In the genomic region with DNA sequence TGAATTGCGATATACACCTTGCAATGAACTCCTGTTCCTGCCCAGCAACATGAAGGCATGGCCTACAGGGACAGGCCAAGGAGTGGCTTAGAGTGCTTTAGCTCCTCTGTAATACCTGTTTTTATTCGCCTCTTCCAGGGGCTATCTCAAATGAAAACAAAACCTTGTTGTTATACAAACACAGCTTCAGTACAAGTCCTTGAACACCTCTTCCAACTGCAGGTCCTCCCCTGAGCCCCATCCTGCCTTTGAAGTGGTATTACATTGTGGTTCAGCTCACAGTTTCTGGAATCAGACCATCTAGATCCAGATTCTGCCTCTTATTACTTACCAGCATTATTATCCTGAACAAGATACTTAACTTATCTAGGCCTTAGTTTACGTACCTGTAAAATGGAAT, we compare ENCODE assay signal across 25 cellular contexts.
"Had no signal": no experiment of that assay in that cellular context is flagged by ENCODE, and none has a peak within 500 bp of the region (broad histone marks: within the 10 kb centered on the region; RNA-seq: fewer than 3 reads in every experiment).

No MANE protein-coding gene starts in this region.

- H3K4me3 ChIP-seq: colonic mucosa, Peyer's patch, SJCRH30 had no signal

- DNase-seq: activated CD4-positive, alpha-beta memory T cell treated with anti-CD3 and anti-CD28 coated beads for 36 hours; activated CD4-positive, alpha-beta T cell treated with anti-CD3 and anti-CD28 coated beads, Interleukin-2, amount 10 ng/mL, durations not matched to agents 7 days and 5 days; activated CD4-positive, CD25-positive, alpha-beta regulatory T cell treated with anti-CD3 and anti-CD28 coated beads, Interleukin-2, amount 50 U/mL, for 72 hours; activated CD8-positive, alpha-beta memory T cell treated with anti-CD3 and anti-CD28 coated beads, Interleukin-2, amount 50 U/mL, for 4 hours; activated T-cell treated with anti-CD3 and anti-CD28 coated beads, Interleukin-2, amount 50 U/mL, for 72 hours; brain microvascular endothelial cell; cerebellar nuclear complex; colonic mucosa; dermis blood vessel endothelial cell; Karpas-422; MM.1S; NCI-H1105; NCI-H1436; NCI-H1694 treated with DMSO at 0.1 percent for 48 hours; NCI-H2081 treated with DMSO at 0.1 percent for 48 hours; NCI-H2171 treated with DMSO at 0.1 percent for 48 hours; NCI-H226; NCI-H524; Peyer's patch; Right ventricle myocardium superior; SJCRH30; SK-N-SH had no signal

- H3K27ac ChIP-seq: brain microvascular endothelial cell, colonic mucosa, Peyer's patch, RWPE1, SJCRH30 had no signal

- H3K4me3 Mint-ChIP-seq: activated CD4-positive, alpha-beta memory T cell treated with anti-CD3 and anti-CD28 coated beads for 36 hours; activated CD4-positive, alpha-beta T cell treated with anti-CD3 and anti-CD28 coated beads, Interleukin-2, amount 10 ng/mL, durations not matched to agents 7 days and 5 days; activated T-cell treated with anti-CD3 and anti-CD28 coated beads, Interleukin-2, amount 50 U/mL, for 72 hours; WTC11 had no signal

- H3K9ac ChIP-seq: SK-N-SH had no signal

- H3K9me3 ChIP-seq: colonic mucosa, Peyer's patch, SJCRH30, SK-N-SH had no signal

- ATAC-seq: activated naive CD4-positive, alpha-beta T cell treated with anti-CD3 and anti-CD28 coated beads, Interleukin-2, amount 50 U/mL, for 72 hours; activated T-cell treated with anti-CD3 and anti-CD28 coated beads, Interleukin-2, amount 50 U/mL, for 72 hours; WTC11 had no signal

- H3K36me3 Mint-ChIP-seq: activated CD4-positive, alpha-beta memory T cell treated with anti-CD3 and anti-CD28 coated beads for 36 hours; activated naive CD4-positive, alpha-beta T cell treated with anti-CD3 and anti-CD28 coated beads, Interleukin-2, amount 50 U/mL, for 72 hours; WTC11 had no signal

- H3K4me1 Mint-ChIP-seq: WTC11 had no signal

- H3K4me1 ChIP-seq: colonic mucosa, Peyer's patch, SJCRH30 had no signal

- H3K27ac Mint-ChIP-seq: activated CD4-positive, alpha-beta memory T cell treated with anti-CD3 and anti-CD28 coated beads for 36 hours; activated CD4-positive, alpha-beta T cell treated with anti-CD3 and anti-CD28 coated beads, Interleukin-2, amount 10 ng/mL, durations not matched to agents 7 days and 5 days; activated naive CD4-positive, alpha-beta T cell treated with anti-CD3 and anti-CD28 coated beads, Interleukin-2, amount 50 U/mL, for 72 hours; activated T-cell treated with anti-CD3 and anti-CD28 coated beads, Interleukin-2, amount 50 U/mL, for 72 hours; WTC11 had no signal

- H3K4me2 ChIP-seq: SK-N-SH had no signal

- H3K27me3 ChIP-seq: brain microvascular endothelial cell, colonic mucosa, Peyer's patch, SJCRH30 had no signal

- H3K36me3 ChIP-seq: brain microvascular endothelial cell, colonic mucosa, Peyer's patch, SJCRH30 had no signal

- H3K9me3 Mint-ChIP-seq: activated CD4-positive, alpha-beta memory T cell treated with anti-CD3 and anti-CD28 coated beads for 36 hours; activated CD4-positive, alpha-beta T cell treated with anti-CD3 and anti-CD28 coated beads, Interleukin-2, amount 10 ng/mL, durations not matched to agents 7 days and 5 days; activated naive CD4-positive, alpha-beta T cell treated with anti-CD3 and anti-CD28 coated beads, Interleukin-2, amount 50 U/mL, for 72 hours; activated T-cell treated with anti-CD3 and anti-CD28 coated beads, Interleukin-2, amount 50 U/mL, for 72 hours; WTC11 had no signal
